In the genomic region with DNA sequence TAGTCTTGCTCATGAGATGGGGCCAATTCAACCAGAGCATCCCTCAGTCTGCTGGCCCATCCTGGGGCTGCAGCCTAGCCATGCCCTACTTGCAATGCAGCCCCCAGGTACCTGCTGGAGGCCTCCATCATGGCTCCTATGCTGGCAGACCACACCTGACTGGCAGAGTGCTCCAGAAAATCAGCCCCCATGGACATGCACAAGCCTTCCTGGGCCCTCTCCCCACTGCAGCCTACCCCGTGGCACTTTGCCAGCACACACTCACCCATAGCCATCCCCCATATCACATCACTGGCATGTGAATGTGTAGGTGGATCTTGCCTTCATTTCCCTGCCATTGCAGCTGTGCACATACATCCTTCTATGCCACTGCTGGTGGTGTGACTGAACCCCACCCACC, we compare ENCODE assay signal across 32 cellular contexts.
A peak's percentile ranks its signal among the peaks of the same experiment; 100 is the strongest.
DNase-seq lines count a peak whose midpoint lies in the region; ATAC-seq and TF ChIP-seq lines count a peak whose summit lies in the region.
"Had no signal": no experiment of that assay in that cellular context is flagged by ENCODE, and none has a peak within 500 bp of the region (broad histone marks: within the 10 kb centered on the region; RNA-seq: fewer than 3 reads in every experiment).

No MANE protein-coding gene starts in this region.

- intact Hi-C loops in CD4-positive, alpha-beta memory T cell (cut with micrococcal nuclease), result no loop called here

- no peak overlapping the region for H3K4me3 Mint-ChIP-seq in CD4-positive, alpha-beta memory T cell
- H3K4me3 Mint-ChIP-seq: B cell; CD14-positive monocyte; CD4-positive, alpha-beta T cell; CD4-positive, CD25-positive, alpha-beta regulatory T cell; CD8-positive, alpha-beta memory T cell; CD8-positive, alpha-beta T cell had no signal

- H2BK15ac ChIP-seq in neuronal stem cell (ENCODE audit: low read length), result no peak overlapping the region

- H3K4me3 ChIP-seq in SK-N-SH (ENCODE audit: low read depth in 2 of 2, low read length in 1 of 2), result no peak overlapping the region
- H3K4me3 ChIP-seq in neuronal stem cell (ENCODE audit: low read length in 2 of 2), result no peak overlapping the region
- no peak overlapping the region for H3K4me3 ChIP-seq in CD4-positive, alpha-beta memory T cell (ENCODE audit: low read length in 2 of 2)
- H3K4me3 ChIP-seq: A549; BLaER1; BLaER1 treated with 17β-estradiol and CSF1 and Interleukin-3, amounts not matched to agents 10 nM and 100 nM had no signal

- ATAC-seq in SK-N-SH treated with all-trans-retinoic acid at 6 μM for 48 hours (no peak), HG03045 (IDR thresholded peaks at IDR 0.05; ENCODE audit: unreplicated experiment) (no peak)
- ATAC-seq: A549; CD8-positive, alpha-beta T cell had no signal

- peaks cover 2 to 6% (median 4%) of the 10 kb centered on the region in 8 donors for H3K9me3 Mint-ChIP-seq in CD4-positive, alpha-beta memory T cell

- H3K4me1 ChIP-seq in SK-N-SH (ENCODE audit: control insufficient read depth in 1 of 2, insufficient read depth in 2 of 2, low read depth in 1 of 2, low read length in 1 of 2) (no peaks in the 10 kb centered on the region), neuronal stem cell (ENCODE audit: control insufficient read depth in 2 of 2, insufficient read depth in 1 of 2, low read depth in 1 of 2, low read length in 2 of 2) (no peaks in the 10 kb centered on the region)
- no peaks in the 10 kb centered on the region for H3K4me1 ChIP-seq in CD4-positive, alpha-beta memory T cell (ENCODE audit: insufficient read depth, low read length)
- H3K4me1 ChIP-seq: A549; BE2C; BLaER1; BLaER1 treated with 17β-estradiol and CSF1 and Interleukin-3, amounts not matched to agents 10 nM and 100 nM; Caco-2 had no signal

- no peak overlapping the region for H2BK12ac ChIP-seq in neuronal stem cell (ENCODE audit: low read length)

- CTCF ChIA-PET in SK-N-SH (lab: Yijun Ruan, JAX), result no interaction called here
- CTCF ChIA-PET in CD4-positive, alpha-beta memory T cell (lab: Charles Lee; ENCODE audit: partially characterized antibody), result no interaction called here

- WGBS in SK-N-SH (ENCODE audit: low lambda C conversion rate), result 0% methylated on average over 1 of the region's 1 CpG
- WGBS in neuronal stem cell (ENCODE audit: extremely low coverage in 2 of 2, insufficient read length in 2 of 2, insufficient replicate concordance in 1 of 2), 2 donors, result no CpG with 5 or more reads among the region's 1 CpG

- no peaks in the 10 kb centered on the region for H3F3A ChIP-seq in SK-N-SH (replicated peaks; ENCODE audit: insufficient read depth)

- H2AFZ ChIP-seq in SK-N-SH (ENCODE audit: low read depth) (no peak overlapping the region), neuronal stem cell (ENCODE audit: low read length) (no peak overlapping the region)

- H3K79me2 ChIP-seq in SK-N-SH (ENCODE audit: insufficient read depth), result no peaks in the 10 kb centered on the region

- H4K8ac ChIP-seq in neuronal stem cell (ENCODE audit: low read depth, low read length), result no peak overlapping the region

- H3K9ac ChIP-seq in SK-N-SH, result no peak overlapping the region
- no peak overlapping the region for H3K9ac ChIP-seq in neuronal stem cell (ENCODE audit: low read depth, low read length, poor library complexity)
- H3K9ac ChIP-seq: BLaER1; BLaER1 treated with 17β-estradiol and CSF1 and Interleukin-3, amounts not matched to agents 10 nM and 100 nM had no signal

- H3K4me1 Mint-ChIP-seq in CD4-positive, alpha-beta memory T cell, result no peaks in the 10 kb centered on the region
- H3K4me1 Mint-ChIP-seq: B cell; CD14-positive monocyte; CD4-positive, CD25-positive, alpha-beta regulatory T cell; CD8-positive, alpha-beta memory T cell had no signal

- H3K27ac ChIP-seq in SK-N-SH (ENCODE audit: low read depth in 2 of 2, low read length in 1 of 2), result no peak overlapping the region
- H3K27ac ChIP-seq in neuronal stem cell (replicated peaks; ENCODE audit: low read length), result no peak overlapping the region
- no peak overlapping the region for H3K27ac ChIP-seq in CD4-positive, alpha-beta memory T cell (ENCODE audit: low read depth, low read length)
- H3K27ac ChIP-seq: 22Rv1; A549; BLaER1; BLaER1 treated with 17β-estradiol and CSF1 and Interleukin-3, amounts not matched to agents 10 nM and 100 nM; C4-2B had no signal

- no peaks in the 10 kb centered on the region for H3K36me3 ChIP-seq in SK-N-SH (replicated peaks in 1 of 2; ENCODE audit: control insufficient read depth in 1 of 2, insufficient read depth in 2 of 2, low read length in 1 of 2)
- H3K36me3 ChIP-seq in neuronal stem cell (replicated peaks in 1 of 2; ENCODE audit: control insufficient read depth in 2 of 2, insufficient read depth in 2 of 2, low read length in 2 of 2), result no peaks in the 10 kb centered on the region
- no peaks in the 10 kb centered on the region for H3K36me3 ChIP-seq in CD4-positive, alpha-beta memory T cell (ENCODE audit: insufficient read depth, low read length)
- H3K36me3 ChIP-seq: BE2C; BLaER1; BLaER1 treated with 17β-estradiol and CSF1 and Interleukin-3, amounts not matched to agents 10 nM and 100 nM had no signal

- no peak overlapping the region for H3K23ac ChIP-seq in neuronal stem cell (ENCODE audit: low read depth, low read length, poor library complexity)

- no peak for TF ChIP-seq CTCF in SK-N-SH (IDR thresholded peaks at IDR 0.05)

- no peak overlapping the region for H3K18ac ChIP-seq in neuronal stem cell (ENCODE audit: low read length)

- H4K20me1 ChIP-seq in SK-N-SH (ENCODE audit: insufficient read depth), result no peaks in the 10 kb centered on the region
- H4K20me1 ChIP-seq: BLaER1 had no signal

- H3K27ac Mint-ChIP-seq in CD4-positive, alpha-beta memory T cell, result no peak overlapping the region
- H3K27ac Mint-ChIP-seq: B cell; CD14-positive monocyte; CD4-positive, alpha-beta T cell; CD4-positive, CD25-positive, alpha-beta regulatory T cell; CD8-positive, alpha-beta memory T cell; CD8-positive, alpha-beta T cell had no signal

- DNase-seq in SK-N-SH, result peak; percentile 1
- peak; percentile 75 for DNase-seq in mesenteric fat pad (ENCODE audit: low spot score)
- no peak for DNase-seq in neuronal stem cell (ENCODE audit: low spot score)
- DNase-seq in CD4-positive, alpha-beta memory T cell, result no peak
- DNase-seq: 8988T; ACHN; AML-193; BE2C; C1 segment of cervical spinal cord; Caco-2; Calu3; CD4-positive, alpha-beta T cell; CD4-positive, CD25-positive, alpha-beta regulatory T cell; CD8-positive, alpha-beta memory T cell; CD8-positive, alpha-beta T cell; COR-L47; DMS 273 treated with DMSO at 0.1 percent for 48 hours; DMS153; DMS53; DMS79; DMS79 treated with DMSO at 0.1 percent for 48 hours; DND-41; EL had no signal

- no peak overlapping the region for H2BK120ac ChIP-seq in neuronal stem cell (ENCODE audit: low read depth, low read length)

- H3K4ac ChIP-seq in neuronal stem cell (ENCODE audit: low read length), result no peak overlapping the region

- no peak for TF ChIP-seq EP300 in SK-N-SH (IDR thresholded peaks at IDR 0.05; ENCODE audit: borderline replicate concordance in 1 of 2, low read depth in 1 of 2, low read length in 1 of 2)

- H3K9me2 ChIP-seq in SK-N-SH, result no peaks in the 10 kb centered on the region

- POLR2A ChIA-PET in SK-N-SH (lab: Yijun Ruan, JAX), result no interaction called here
- POLR2A ChIA-PET in CD4-positive, alpha-beta memory T cell (lab: Charles Lee; ENCODE audit: partially characterized antibody), result no interaction called here

- no peak overlapping the region for H3K4me2 ChIP-seq in SK-N-SH
- H3K4me2 ChIP-seq in neuronal stem cell (ENCODE audit: insufficient read depth, low read length, poor library complexity, severe bottlenecking), result no peak overlapping the region
- H3K4me2 ChIP-seq: A549; BLaER1; BLaER1 treated with 17β-estradiol and CSF1 and Interleukin-3, amounts not matched to agents 10 nM and 100 nM had no signal

- no peak overlapping the region for H2BK5ac ChIP-seq in neuronal stem cell (ENCODE audit: low read length)

- no peaks in the 10 kb centered on the region for H3K27me3 ChIP-seq in SK-N-SH (ENCODE audit: insufficient read depth)
- no peaks in the 10 kb centered on the region for H3K27me3 ChIP-seq in neuronal stem cell (ENCODE audit: control insufficient read depth in 3 of 3, insufficient read depth in 3 of 3, low read depth in 1 of 3, low read length in 3 of 3)
- H3K27me3 ChIP-seq in CD4-positive, alpha-beta memory T cell (ENCODE audit: insufficient read depth, low read length), result no peaks in the 10 kb centered on the region
- H3K27me3 ChIP-seq: BE2C had no signal

- H3K36me3 Mint-ChIP-seq in CD4-positive, alpha-beta memory T cell, result no peaks in the 10 kb centered on the region
- H3K36me3 Mint-ChIP-seq: CD14-positive monocyte; CD4-positive, CD25-positive, alpha-beta regulatory T cell; CD8-positive, alpha-beta memory T cell; CD8-positive, alpha-beta T cell had no signal

- H2AK5ac ChIP-seq in neuronal stem cell (ENCODE audit: low read depth, low read length), result no peak overlapping the region

- H3K9me3 ChIP-seq in SK-N-SH (no peaks in the 10 kb centered on the region), neuronal stem cell (replicated peaks in 1 of 2; ENCODE audit: control insufficient read depth in 2 of 2, insufficient read depth in 1 of 2, low read depth in 1 of 2, low read length in 2 of 2) (no peaks in the 10 kb centered on the region)
- H3K9me3 ChIP-seq in CD4-positive, alpha-beta memory T cell (ENCODE audit: control insufficient read depth in 1 of 2, low read length in 2 of 2), result no peaks in the 10 kb centered on the region
- H3K9me3 ChIP-seq: A549; BE2C; BLaER1; BLaER1 treated with 17β-estradiol and CSF1 and Interleukin-3, amounts not matched to agents 10 nM and 100 nM; Caco-2 had no signal

- no peaks in the 10 kb centered on the region for H3K79me1 ChIP-seq in neuronal stem cell (ENCODE audit: low read depth, low read length)

- H3K27me3 Mint-ChIP-seq in CD4-positive, alpha-beta memory T cell, result no peaks in the 10 kb centered on the region
- H3K27me3 Mint-ChIP-seq: B cell; CD4-positive, alpha-beta T cell; CD4-positive, CD25-positive, alpha-beta regulatory T cell had no signal

- TF ChIP-seq RAD21 in SK-N-SH (IDR thresholded peaks at IDR 0.05; ENCODE audit: low read length), result no peak

- no peak overlapping the region for H4K91ac ChIP-seq in neuronal stem cell (ENCODE audit: low read depth, low read length, poor library complexity)

- H3K14ac ChIP-seq in neuronal stem cell (ENCODE audit: low read length), result peak overlapping the region; percentile 8

TF ChIP-seq in SK-N-SH, 30 proteins besides CTCF, POLR2A, EP300 and RAD21:
- TF ChIP-seq YY1 (IDR thresholded peaks at IDR 0.05; ENCODE audit: low read depth) (no peak), SIN3A (IDR thresholded peaks at IDR 0.05; ENCODE audit: borderline replicate concordance, low read depth, low read length) (no peak), POLR2AphosphoS5 (IDR thresholded peaks at IDR 0.05; ENCODE audit: low read depth, low read length) (no peak)

TF ChIP-seq in SK-N-SH treated with all-trans-retinoic acid at 6 μM for 48 hours, 23 proteins besides CTCF, POLR2A, EP300 and RAD21 (continues in another document):
- TF ChIP-seq RARB (CRISPR knock-in tag; IDR thresholded peaks at IDR 0.05), result no peak
- no peak for TF ChIP-seq ZC3H10 (CRISPR knock-in tag; IDR thresholded peaks at IDR 0.05)
- no peak for TF ChIP-seq ISL1 (CRISPR knock-in tag; IDR thresholded peaks at IDR 0.05)
- TF ChIP-seq ARNTL (CRISPR knock-in tag; IDR thresholded peaks at IDR 0.05; ENCODE audit: borderline replicate concordance, low read depth), result no peak
- no peak for TF ChIP-seq GLIS3 (CRISPR knock-in tag; IDR thresholded peaks at IDR 0.05)
- TF ChIP-seq ZFP30 (CRISPR knock-in tag; IDR thresholded peaks at IDR 0.05), result no peak
- no peak for TF ChIP-seq PPARA (CRISPR knock-in tag; IDR thresholded peaks at IDR 0.05; ENCODE audit: borderline replicate concordance)

Comparison
In these comparisons a context has a peak if more than half of its experiments do, and no peak if none do; other contexts are left out.
1. DNase-seq: peak in SK-N-SH (single experiment) and mesenteric fat pad (single experiment); none in neuronal stem cell (single experiment) and CD4-positive, alpha-beta memory T cell (0 of 5).